In the genomic region with DNA sequence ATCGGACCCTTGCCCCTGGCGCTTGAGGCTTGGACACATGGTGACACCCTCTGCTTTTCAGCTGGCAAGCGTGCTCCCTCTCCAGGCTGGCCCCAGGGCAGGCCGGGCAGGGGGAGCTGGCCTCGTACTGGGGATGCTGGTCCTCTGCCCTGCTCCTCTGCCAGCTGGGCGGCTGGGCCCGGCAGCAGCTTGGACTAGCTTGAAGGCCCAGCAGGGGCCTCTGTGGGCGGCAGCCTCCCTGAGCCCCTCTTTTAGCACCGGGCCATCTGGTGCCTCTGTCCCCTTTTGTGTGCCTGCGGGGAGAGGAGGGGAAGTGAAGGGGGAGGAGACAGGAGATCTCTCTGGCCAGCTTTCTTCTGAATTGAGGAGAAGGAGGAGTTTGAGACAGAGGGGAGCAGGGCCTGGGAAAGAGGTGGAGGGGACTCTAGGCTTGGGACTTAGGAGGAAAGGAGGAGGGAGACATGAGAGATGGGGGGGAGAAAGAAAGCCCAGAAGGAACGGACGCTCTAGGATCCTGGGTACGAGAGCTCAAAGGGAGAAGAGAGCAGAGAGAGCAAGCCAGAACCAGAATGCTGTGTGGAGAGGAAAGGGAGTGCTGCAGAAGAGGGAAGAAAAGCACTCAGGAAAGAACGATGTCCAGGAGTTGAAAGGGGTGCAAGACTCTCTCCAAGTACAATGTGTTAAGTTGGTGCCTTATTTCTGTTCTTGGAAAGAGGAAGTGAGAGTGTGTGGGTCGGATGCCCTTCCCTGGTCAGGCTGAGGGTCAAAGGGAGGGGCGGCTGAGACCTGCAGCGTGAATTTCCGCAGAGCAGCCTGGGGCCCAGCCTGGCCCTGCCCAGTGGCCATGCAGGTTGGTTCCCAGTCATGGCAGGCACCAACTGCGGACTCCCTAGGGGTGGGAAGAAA, we compare ENCODE assay signal across 1 cellular context.
A peak's percentile ranks its signal among the peaks of the same experiment; 100 is the strongest.
TF ChIP-seq lines count a peak whose summit lies in the region.

No MANE protein-coding gene starts in this region.

TF ChIP-seq in K562, 482 proteins besides CTCF, POLR2A, EP300 and RAD21 (continued from another document and continues in another):
- TF ChIP-seq, protein P1, sequence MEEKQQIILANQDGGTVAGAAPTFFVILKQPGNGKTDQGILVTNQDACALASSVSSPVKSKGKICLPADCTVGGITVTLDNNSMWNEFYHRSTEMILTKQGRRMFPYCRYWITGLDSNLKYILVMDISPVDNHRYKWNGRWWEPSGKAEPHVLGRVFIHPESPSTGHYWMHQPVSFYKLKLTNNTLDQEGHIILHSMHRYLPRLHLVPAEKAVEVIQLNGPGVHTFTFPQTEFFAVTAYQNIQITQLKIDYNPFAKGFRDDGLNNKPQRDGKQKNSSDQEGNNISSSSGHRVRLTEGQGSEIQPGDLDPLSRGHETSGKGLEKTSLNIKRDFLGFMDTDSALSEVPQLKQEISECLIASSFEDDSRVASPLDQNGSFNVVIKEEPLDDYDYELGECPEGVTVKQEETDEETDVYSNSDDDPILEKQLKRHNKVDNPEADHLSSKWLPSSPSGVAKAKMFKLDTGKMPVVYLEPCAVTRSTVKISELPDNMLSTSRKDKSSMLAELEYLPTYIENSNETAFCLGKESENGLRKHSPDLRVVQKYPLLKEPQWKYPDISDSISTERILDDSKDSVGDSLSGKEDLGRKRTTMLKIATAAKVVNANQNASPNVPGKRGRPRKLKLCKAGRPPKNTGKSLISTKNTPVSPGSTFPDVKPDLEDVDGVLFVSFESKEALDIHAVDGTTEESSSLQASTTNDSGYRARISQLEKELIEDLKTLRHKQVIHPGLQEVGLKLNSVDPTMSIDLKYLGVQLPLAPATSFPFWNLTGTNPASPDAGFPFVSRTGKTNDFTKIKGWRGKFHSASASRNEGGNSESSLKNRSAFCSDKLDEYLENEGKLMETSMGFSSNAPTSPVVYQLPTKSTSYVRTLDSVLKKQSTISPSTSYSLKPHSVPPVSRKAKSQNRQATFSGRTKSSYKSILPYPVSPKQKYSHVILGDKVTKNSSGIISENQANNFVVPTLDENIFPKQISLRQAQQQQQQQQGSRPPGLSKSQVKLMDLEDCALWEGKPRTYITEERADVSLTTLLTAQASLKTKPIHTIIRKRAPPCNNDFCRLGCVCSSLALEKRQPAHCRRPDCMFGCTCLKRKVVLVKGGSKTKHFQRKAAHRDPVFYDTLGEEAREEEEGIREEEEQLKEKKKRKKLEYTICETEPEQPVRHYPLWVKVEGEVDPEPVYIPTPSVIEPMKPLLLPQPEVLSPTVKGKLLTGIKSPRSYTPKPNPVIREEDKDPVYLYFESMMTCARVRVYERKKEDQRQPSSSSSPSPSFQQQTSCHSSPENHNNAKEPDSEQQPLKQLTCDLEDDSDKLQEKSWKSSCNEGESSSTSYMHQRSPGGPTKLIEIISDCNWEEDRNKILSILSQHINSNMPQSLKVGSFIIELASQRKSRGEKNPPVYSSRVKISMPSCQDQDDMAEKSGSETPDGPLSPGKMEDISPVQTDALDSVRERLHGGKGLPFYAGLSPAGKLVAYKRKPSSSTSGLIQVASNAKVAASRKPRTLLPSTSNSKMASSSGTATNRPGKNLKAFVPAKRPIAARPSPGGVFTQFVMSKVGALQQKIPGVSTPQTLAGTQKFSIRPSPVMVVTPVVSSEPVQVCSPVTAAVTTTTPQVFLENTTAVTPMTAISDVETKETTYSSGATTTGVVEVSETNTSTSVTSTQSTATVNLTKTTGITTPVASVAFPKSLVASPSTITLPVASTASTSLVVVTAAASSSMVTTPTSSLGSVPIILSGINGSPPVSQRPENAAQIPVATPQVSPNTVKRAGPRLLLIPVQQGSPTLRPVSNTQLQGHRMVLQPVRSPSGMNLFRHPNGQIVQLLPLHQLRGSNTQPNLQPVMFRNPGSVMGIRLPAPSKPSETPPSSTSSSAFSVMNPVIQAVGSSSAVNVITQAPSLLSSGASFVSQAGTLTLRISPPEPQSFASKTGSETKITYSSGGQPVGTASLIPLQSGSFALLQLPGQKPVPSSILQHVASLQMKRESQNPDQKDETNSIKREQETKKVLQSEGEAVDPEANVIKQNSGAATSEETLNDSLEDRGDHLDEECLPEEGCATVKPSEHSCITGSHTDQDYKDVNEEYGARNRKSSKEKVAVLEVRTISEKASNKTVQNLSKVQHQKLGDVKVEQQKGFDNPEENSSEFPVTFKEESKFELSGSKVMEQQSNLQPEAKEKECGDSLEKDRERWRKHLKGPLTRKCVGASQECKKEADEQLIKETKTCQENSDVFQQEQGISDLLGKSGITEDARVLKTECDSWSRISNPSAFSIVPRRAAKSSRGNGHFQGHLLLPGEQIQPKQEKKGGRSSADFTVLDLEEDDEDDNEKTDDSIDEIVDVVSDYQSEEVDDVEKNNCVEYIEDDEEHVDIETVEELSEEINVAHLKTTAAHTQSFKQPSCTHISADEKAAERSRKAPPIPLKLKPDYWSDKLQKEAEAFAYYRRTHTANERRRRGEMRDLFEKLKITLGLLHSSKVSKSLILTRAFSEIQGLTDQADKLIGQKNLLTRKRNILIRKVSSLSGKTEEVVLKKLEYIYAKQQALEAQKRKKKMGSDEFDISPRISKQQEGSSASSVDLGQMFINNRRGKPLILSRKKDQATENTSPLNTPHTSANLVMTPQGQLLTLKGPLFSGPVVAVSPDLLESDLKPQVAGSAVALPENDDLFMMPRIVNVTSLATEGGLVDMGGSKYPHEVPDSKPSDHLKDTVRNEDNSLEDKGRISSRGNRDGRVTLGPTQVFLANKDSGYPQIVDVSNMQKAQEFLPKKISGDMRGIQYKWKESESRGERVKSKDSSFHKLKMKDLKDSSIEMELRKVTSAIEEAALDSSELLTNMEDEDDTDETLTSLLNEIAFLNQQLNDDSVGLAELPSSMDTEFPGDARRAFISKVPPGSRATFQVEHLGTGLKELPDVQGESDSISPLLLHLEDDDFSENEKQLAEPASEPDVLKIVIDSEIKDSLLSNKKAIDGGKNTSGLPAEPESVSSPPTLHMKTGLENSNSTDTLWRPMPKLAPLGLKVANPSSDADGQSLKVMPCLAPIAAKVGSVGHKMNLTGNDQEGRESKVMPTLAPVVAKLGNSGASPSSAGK (IDR thresholded peaks at IDR 0.05): no peak
- TF ChIP-seq CC2D1A (IDR thresholded peaks at IDR 0.05) (peak; percentile 50; the same call in 1 of the 2 replicates), TBP (optimal IDR thresholded peaks at IDR 0.05; ENCODE audit: low read depth, low read length) (no peak), MTA1 (IDR thresholded peaks at IDR 0.05; ENCODE audit: borderline replicate concordance) (peak; percentile 76), CBX8 (IDR thresholded peaks at IDR 0.05; ENCODE audit: borderline replicate concordance, extremely low read depth, low read depth, low read length, poor library complexity, severe bottlenecking) (no peak), NFE2L1 (tag; IDR thresholded peaks at IDR 0.05; ENCODE audit: borderline replicate concordance, low read depth) (no peak), STAT5B (CRISPR knock-in tag; IDR thresholded peaks at IDR 0.05) (no peak), SMARCE1 (IDR thresholded peaks at IDR 0.05) (peak; percentile 78; the same call in 1 of the 2 replicates), CREM (IDR thresholded peaks at IDR 0.05; ENCODE audit: low read depth) (peak; percentile 49; the same call in 1 of the 2 replicates), ZNF263 (CRISPR knock-in tag; IDR thresholded peaks at IDR 0.05; ENCODE audit: borderline replicate concordance) (no peak), USF1 (CRISPR knock-in tag; IDR thresholded peaks at IDR 0.05) (no peak), ZEB2 (IDR thresholded peaks at IDR 0.05) (no peak), CREB1 (IDR thresholded peaks at IDR 0.05) (no peak), CREB1 (CRISPR knock-in tag; IDR thresholded peaks at IDR 0.05) (no peak), CTCFL (IDR thresholded peaks at IDR 0.05; ENCODE audit: borderline replicate concordance, insufficient read depth, low read depth, low read length, poor library complexity, severe bottlenecking) (no peak), KLF16 (IDR thresholded peaks at IDR 0.05) (no peak), ZNF431 (CRISPR knock-in tag; IDR thresholded peaks at IDR 0.05) (no peak), FOXJ3 (CRISPR knock-in tag; IDR thresholded peaks at IDR 0.05) (no peak), ZNF589 (CRISPR knock-in tag; IDR thresholded peaks at IDR 0.05; ENCODE audit: low read depth) (no peak), PHF8 (IDR thresholded peaks at IDR 0.05; ENCODE audit: borderline replicate concordance, low read length) (no peak), PCBP1 (IDR thresholded peaks at IDR 0.05; ENCODE audit: low read depth, low read length, poor library complexity, severe bottlenecking) (no peak), ELF2 (CRISPR knock-in tag; IDR thresholded peaks at IDR 0.05) (peak; percentile 39; the same call in 1 of the 2 replicates), CCNT2 (IDR thresholded peaks at IDR 0.05; ENCODE audit: borderline replicate concordance, extremely low read depth, insufficient read length, low read depth, low read length) (peak; percentile 55), CEBPB (tag; IDR thresholded peaks at IDR 0.05) (no peak), MED1 (CRISPR knock-in tag; IDR thresholded peaks at IDR 0.05; ENCODE audit: borderline replicate concordance) (no peak), ZNF586 (CRISPR knock-in tag; conservative IDR thresholded peaks at IDR 0.05) (no peak), FOXP4 (CRISPR knock-in tag; IDR thresholded peaks at IDR 0.05; ENCODE audit: borderline replicate concordance) (no peak), MAFG (tag; conservative IDR thresholded peaks at IDR 0.05) (no peak), ZNF436 (CRISPR knock-in tag; IDR thresholded peaks at IDR 0.05) (no peak)
- TF ChIP-seq, protein P2, sequence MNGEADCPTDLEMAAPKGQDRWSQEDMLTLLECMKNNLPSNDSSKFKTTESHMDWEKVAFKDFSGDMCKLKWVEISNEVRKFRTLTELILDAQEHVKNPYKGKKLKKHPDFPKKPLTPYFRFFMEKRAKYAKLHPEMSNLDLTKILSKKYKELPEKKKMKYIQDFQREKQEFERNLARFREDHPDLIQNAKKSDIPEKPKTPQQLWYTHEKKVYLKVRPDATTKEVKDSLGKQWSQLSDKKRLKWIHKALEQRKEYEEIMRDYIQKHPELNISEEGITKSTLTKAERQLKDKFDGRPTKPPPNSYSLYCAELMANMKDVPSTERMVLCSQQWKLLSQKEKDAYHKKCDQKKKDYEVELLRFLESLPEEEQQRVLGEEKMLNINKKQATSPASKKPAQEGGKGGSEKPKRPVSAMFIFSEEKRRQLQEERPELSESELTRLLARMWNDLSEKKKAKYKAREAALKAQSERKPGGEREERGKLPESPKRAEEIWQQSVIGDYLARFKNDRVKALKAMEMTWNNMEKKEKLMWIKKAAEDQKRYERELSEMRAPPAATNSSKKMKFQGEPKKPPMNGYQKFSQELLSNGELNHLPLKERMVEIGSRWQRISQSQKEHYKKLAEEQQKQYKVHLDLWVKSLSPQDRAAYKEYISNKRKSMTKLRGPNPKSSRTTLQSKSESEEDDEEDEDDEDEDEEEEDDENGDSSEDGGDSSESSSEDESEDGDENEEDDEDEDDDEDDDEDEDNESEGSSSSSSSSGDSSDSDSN (IDR thresholded peaks at IDR 0.05; ENCODE audit: borderline replicate concordance in 1 of 2, low read depth in 2 of 2, low read length in 2 of 2): no peak
- TF ChIP-seq, protein P3, sequence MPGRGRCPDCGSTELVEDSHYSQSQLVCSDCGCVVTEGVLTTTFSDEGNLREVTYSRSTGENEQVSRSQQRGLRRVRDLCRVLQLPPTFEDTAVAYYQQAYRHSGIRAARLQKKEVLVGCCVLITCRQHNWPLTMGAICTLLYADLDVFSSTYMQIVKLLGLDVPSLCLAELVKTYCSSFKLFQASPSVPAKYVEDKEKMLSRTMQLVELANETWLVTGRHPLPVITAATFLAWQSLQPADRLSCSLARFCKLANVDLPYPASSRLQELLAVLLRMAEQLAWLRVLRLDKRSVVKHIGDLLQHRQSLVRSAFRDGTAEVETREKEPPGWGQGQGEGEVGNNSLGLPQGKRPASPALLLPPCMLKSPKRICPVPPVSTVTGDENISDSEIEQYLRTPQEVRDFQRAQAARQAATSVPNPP (IDR thresholded peaks at IDR 0.05; ENCODE audit: borderline replicate concordance, insufficient read depth, insufficient read length): no peak
- TF ChIP-seq, protein P4, sequence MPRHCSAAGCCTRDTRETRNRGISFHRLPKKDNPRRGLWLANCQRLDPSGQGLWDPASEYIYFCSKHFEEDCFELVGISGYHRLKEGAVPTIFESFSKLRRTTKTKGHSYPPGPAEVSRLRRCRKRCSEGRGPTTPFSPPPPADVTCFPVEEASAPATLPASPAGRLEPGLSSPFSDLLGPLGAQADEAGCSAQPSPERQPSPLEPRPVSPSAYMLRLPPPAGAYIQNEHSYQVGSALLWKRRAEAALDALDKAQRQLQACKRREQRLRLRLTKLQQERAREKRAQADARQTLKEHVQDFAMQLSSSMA (CRISPR knock-in tag; IDR thresholded peaks at IDR 0.05): no peak
